31 cellular contexts compared by ENCODE assay signal in the genomic region with DNA sequence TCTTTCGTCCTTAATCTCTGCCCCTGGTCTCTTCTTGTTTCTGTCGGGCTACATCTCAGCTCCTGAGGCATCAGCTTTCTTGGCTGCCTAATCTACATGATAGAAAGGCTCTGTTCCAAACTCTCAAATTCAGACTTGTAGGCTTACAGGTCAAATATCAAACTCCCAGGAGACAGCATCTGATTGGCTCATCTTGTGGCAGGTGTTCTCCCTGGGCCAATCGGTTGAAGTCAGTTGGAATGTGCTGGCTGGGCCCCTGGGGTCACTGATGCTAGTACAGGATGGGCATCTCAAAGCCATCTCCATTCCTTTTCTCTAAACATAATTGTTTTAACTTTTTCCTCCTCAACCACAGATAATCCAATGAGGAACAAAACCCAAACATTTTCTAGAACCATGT.
"Had no signal": no experiment of that assay in that cellular context is flagged by ENCODE, and none has a peak within 500 bp of the region (broad histone marks: within the 10 kb centered on the region; RNA-seq: fewer than 3 reads in every experiment).

No MANE protein-coding gene starts in this region.

- H3K36me3 Mint-ChIP-seq: activated naive CD4-positive, alpha-beta T cell treated with anti-CD3 and anti-CD28 coated beads, Interleukin-2, amount 10 ng/mL, durations not matched to agents 7 days and 5 days; activated naive CD8-positive, alpha-beta T cell; brain had no signal

- H3K27me3 Mint-ChIP-seq: activated CD4-positive, alpha-beta T cell treated with anti-CD3 and anti-CD28 coated beads for 36 hours; activated CD4-positive, alpha-beta T cell treated with anti-CD3 and anti-CD28 coated beads, Interleukin-2, amount 10 ng/mL, durations not matched to agents 7 days and 5 days; activated naive CD4-positive, alpha-beta T cell treated with anti-CD3 and anti-CD28 coated beads, Interleukin-2, amount 10 ng/mL, durations not matched to agents 7 days and 5 days; activated naive CD8-positive, alpha-beta T cell; activated naive CD8-positive, alpha-beta T cell treated with anti-CD3 and anti-CD28 coated beads, Interleukin-2, amount 50 U/mL, for 24 hours; activated T-cell treated with anti-CD3 and anti-CD28 coated beads, Interleukin-2, amount 50 U/mL, for 24 hours; brain had no signal

- H3K27ac Mint-ChIP-seq: activated CD4-positive, alpha-beta T cell treated with anti-CD3 and anti-CD28 coated beads for 36 hours; activated CD4-positive, alpha-beta T cell treated with anti-CD3 and anti-CD28 coated beads, Interleukin-2, amount 10 ng/mL, durations not matched to agents 7 days and 5 days; activated CD8-positive, alpha-beta T cell treated with anti-CD3 and anti-CD28 coated beads, Interleukin-2, amount 10 ng/mL, durations not matched to agents 7 days and 5 days; activated naive CD4-positive, alpha-beta T cell treated with anti-CD3 and anti-CD28 coated beads, Interleukin-2, amount 10 ng/mL, durations not matched to agents 7 days and 5 days; activated naive CD8-positive, alpha-beta T cell; activated naive CD8-positive, alpha-beta T cell treated with anti-CD3 and anti-CD28 coated beads, Interleukin-2, amount 50 U/mL, for 24 hours; activated T-cell treated with anti-CD3 and anti-CD28 coated beads, Interleukin-2, amount 50 U/mL, for 24 hours; activated T-helper 1 cell treated with anti-CD3 and anti-CD28 coated beads, Interleukin-12 subunit alpha, Interleukin-12 subunit beta, Interleukin-2, Interleukin-4 antibody, amounts not matched to agents 30 ng/mL and 10 ng/mL and 1 ng/mL, durations not matched to agents 14 hours and 24 hours and 36 hours; brain; T-helper 1 cell treated with Interleukin-12 subunit alpha and Interleukin-12 subunit beta and Interleukin-4 antibody, amounts not matched to agents 30 μg/mL and 1 μg/mL, for 36 hours; T-helper 2 cell treated with Interferon-gamma antibody and Interleukin-4, amounts not matched to agents 5 μg/mL and 100 μg/mL, for 36 hours had no signal

- H3K36me3 ChIP-seq: MG63 had no signal

- H3K9me3 Mint-ChIP-seq: activated T-helper 1 cell treated with anti-CD3 and anti-CD28 coated beads, Interleukin-12 subunit alpha, Interleukin-12 subunit beta, Interleukin-2, Interleukin-4 antibody, amounts not matched to agents 30 ng/mL and 10 ng/mL and 1 ng/mL, durations not matched to agents 14 hours and 24 hours and 36 hours; brain had no signal

- H3K9me3 ChIP-seq: MG63 had no signal

- H2AFZ ChIP-seq: PC-9 had no signal

- H3K4me3 Mint-ChIP-seq: activated CD4-positive, alpha-beta T cell treated with anti-CD3 and anti-CD28 coated beads for 36 hours; activated CD4-positive, alpha-beta T cell treated with anti-CD3 and anti-CD28 coated beads, Interleukin-2, amount 10 ng/mL, durations not matched to agents 7 days and 5 days; activated CD8-positive, alpha-beta T cell treated with anti-CD3 and anti-CD28 coated beads, Interleukin-2, amount 10 ng/mL, durations not matched to agents 7 days and 5 days; activated naive CD4-positive, alpha-beta T cell treated with anti-CD3 and anti-CD28 coated beads, Interleukin-2, amount 10 ng/mL, durations not matched to agents 7 days and 5 days; activated naive CD8-positive, alpha-beta T cell; activated naive CD8-positive, alpha-beta T cell treated with anti-CD3 and anti-CD28 coated beads, Interleukin-2, amount 50 U/mL, for 24 hours; activated T-cell treated with anti-CD3 and anti-CD28 coated beads, Interleukin-2, amount 50 U/mL, for 24 hours; activated T-helper 1 cell treated with anti-CD3 and anti-CD28 coated beads, Interleukin-12 subunit alpha, Interleukin-12 subunit beta, Interleukin-2, Interleukin-4 antibody, amounts not matched to agents 30 ng/mL and 10 ng/mL and 1 ng/mL, durations not matched to agents 14 hours and 24 hours and 36 hours; brain; T-helper 1 cell treated with Interleukin-12 subunit alpha and Interleukin-12 subunit beta and Interleukin-4 antibody, amounts not matched to agents 30 μg/mL and 1 μg/mL, for 36 hours; T-helper 2 cell treated with Interferon-gamma antibody and Interleukin-4, amounts not matched to agents 5 μg/mL and 100 μg/mL, for 36 hours had no signal

- H3K27me3 ChIP-seq: MG63 had no signal

- DNase-seq: activated CD4-positive, alpha-beta T cell treated with anti-CD3 and anti-CD28 coated beads for 36 hours; activated CD4-positive, alpha-beta T cell treated with anti-CD3 and anti-CD28 coated beads, Interleukin-2, amount 10 ng/mL, durations not matched to agents 7 days and 5 days; activated CD4-positive, alpha-beta T cell treated with anti-CD3 and anti-CD28 coated beads, Interleukin-2, amount 50 U/mL, for 48 hours; activated CD8-positive, alpha-beta T cell treated with anti-CD3 and anti-CD28 coated beads, Interleukin-2, amount 10 ng/mL, durations not matched to agents 7 days and 5 days; activated effector memory CD4-positive, alpha-beta T cell treated with Interleukin-2 at 50 U/mL for 16 hours; activated naive CD4-positive, alpha-beta T cell treated with anti-CD3 and anti-CD28 coated beads, Interleukin-2, amount 10 ng/mL, durations not matched to agents 7 days and 5 days; activated naive CD8-positive, alpha-beta T cell treated with anti-CD3 and anti-CD28 coated beads, Interleukin-2, amount 50 U/mL, for 24 hours; activated T-cell treated with anti-CD3 and anti-CD28 coated beads, Interleukin-2, amount 50 U/mL, for 24 hours; anterior cingulate cortex; caudate nucleus; Kasumi-1; KG1; MG63; NCI-H1048; NCI-H1105 treated with DMSO at 0.1 percent for 48 hours; NCI-H1436 treated with DMSO at 0.1 percent for 48 hours; NCI-H1694 treated with DMSO at 0.1 percent for 48 hours; NCI-H2029; NCI-H510A; NCI-H526; NCI-H748 treated with DMSO at 0.1 percent for 48 hours; NK-92 treated with Interleukin-12 subunit alpha and Interleukin-12 subunit beta, amount 100 ng/mL, for 24 hours; PC-9; Right ventricle myocardium superior had no signal

- H3K4me2 ChIP-seq: PC-9 had no signal

- H3K27ac ChIP-seq: PC-9, SK-N-MC had no signal

- ATAC-seq: activated CD4-positive, alpha-beta T cell treated with anti-CD3 and anti-CD28 coated beads for 36 hours; activated CD4-positive, CD25-positive, alpha-beta regulatory T cell treated with anti-CD3 and anti-CD28 coated beads, Interleukin-2, amount 50 U/mL, for 24 hours; activated CD8-positive, alpha-beta T cell treated with anti-CD3 and anti-CD28 coated beads, Interleukin-2, amount 10 ng/mL, durations not matched to agents 7 days and 5 days; activated naive CD8-positive, alpha-beta T cell treated with anti-CD3 and anti-CD28 coated beads, Interleukin-2, amount 50 U/mL, for 24 hours had no signal

- H3K4me3 ChIP-seq: MG63, PC-9, SK-N-MC had no signal

- H3K4me1 Mint-ChIP-seq: activated CD4-positive, alpha-beta T cell treated with anti-CD3 and anti-CD28 coated beads for 36 hours; activated CD4-positive, alpha-beta T cell treated with anti-CD3 and anti-CD28 coated beads, Interleukin-2, amount 10 ng/mL, durations not matched to agents 7 days and 5 days; activated naive CD4-positive, alpha-beta T cell treated with anti-CD3 and anti-CD28 coated beads, Interleukin-2, amount 10 ng/mL, durations not matched to agents 7 days and 5 days; activated naive CD8-positive, alpha-beta T cell treated with anti-CD3 and anti-CD28 coated beads, Interleukin-2, amount 50 U/mL, for 24 hours; brain had no signal
